8 cellular contexts compared by ENCODE assay signal in genomic region chr2:70142590-70143313, GRCh38. TPM values are rescaled to one million over a fixed set of nuclear protein-coding genes. Genes with fewer than 3 reads are reported as not detected.
DNase-seq lines count a peak whose midpoint lies in the region; ATAC-seq, FAIRE-seq and TF ChIP-seq lines count a peak whose summit lies in the region.

No MANE protein-coding gene starts in this region.

- no peaks in the 10 kb centered on the region for H3K9me3 Mint-ChIP-seq in central memory CD8-positive, alpha-beta T cell

- peaks cover 16% of the 10 kb centered on the region for H3K36me3 Mint-ChIP-seq in central memory CD8-positive, alpha-beta T cell (ENCODE audit: insufficient read depth)

- H3K27ac ChIP-seq in keratinocyte (ENCODE audit: control insufficient read depth, insufficient read depth, low read length) = peak overlapping the region; percentile 95

- no peaks in the 10 kb centered on the region for H3K79me2 ChIP-seq in keratinocyte (ENCODE audit: control insufficient read depth, insufficient read depth, low read length)

- peak overlapping the region; percentile 99 for H3K27ac Mint-ChIP-seq in central memory CD8-positive, alpha-beta T cell (ENCODE audit: low read depth)

- H3K4me3 Mint-ChIP-seq in central memory CD8-positive, alpha-beta T cell = peak overlapping the region; percentile 82

- H2AFZ ChIP-seq in keratinocyte (ENCODE audit: control insufficient read depth, low read length) = peak overlapping the region; percentile 50

- no peak for FAIRE-seq in keratinocyte (lab: Jason Lieb, UNC)

- no peaks in the 10 kb centered on the region for H3K36me3 ChIP-seq in keratinocyte (ENCODE audit: control insufficient read depth in 2 of 2, extremely low read depth in 1 of 2, insufficient read depth in 2 of 2, low read length in 2 of 2)

- H3K4me2 ChIP-seq in keratinocyte (ENCODE audit: control insufficient read depth, extremely low read depth, insufficient read depth, low read depth, low read length) = peak overlapping the region; percentile 80

- H3K9me1 ChIP-seq in keratinocyte (ENCODE audit: control insufficient read depth, extremely low read depth, insufficient read depth, low read length) = no peaks in the 10 kb centered on the region

- H3K27me3 ChIP-seq in keratinocyte (ENCODE audit: control insufficient read depth, extremely low read depth, insufficient read depth, low read length) = no peaks in the 10 kb centered on the region

- no peaks in the 10 kb centered on the region for H3K27me3 Mint-ChIP-seq in central memory CD8-positive, alpha-beta T cell

- H3K4me1 Mint-ChIP-seq in central memory CD8-positive, alpha-beta T cell = peaks cover 49% of the 10 kb centered on the region

- H3K4me3 ChIP-seq in keratinocyte (ENCODE audit: control insufficient read depth in 2 of 3, extremely low read depth in 1 of 3, insufficient read depth in 2 of 3, low read depth in 1 of 3, low read length in 3 of 3) = peak overlapping the region; percentile 29 to 61 (median 42)

- H4K20me1 ChIP-seq in keratinocyte (ENCODE audit: control insufficient read depth, extremely low read depth, insufficient read depth, low read length) = no peaks in the 10 kb centered on the region

- dilution Hi-C loops in keratinocyte (cut with MboI; ENCODE audit: extremely low pct_ligation_motif_present, low sequenced_read_pairs) = no loop called here

- ATAC-seq in GM19035 (IDR thresholded peaks at IDR 0.05; ENCODE audit: unreplicated experiment) (peak; percentile 69), HG03342 (IDR thresholded peaks at IDR 0.05; ENCODE audit: unreplicated experiment) (peak; percentile 63)
- peak; percentile 83 for ATAC-seq in central memory CD8-positive, alpha-beta T cell (replicated peaks; ENCODE audit: extremely low read depth, poor library complexity, severe bottlenecking)

- H3K4me1 ChIP-seq in keratinocyte (ENCODE audit: control insufficient read depth, extremely low read depth, insufficient read depth, low read length) = peaks cover 37% of the 10 kb centered on the region

- DNase-seq in Ammon's horn (ENCODE audit: low spot score) (peak; percentile 95), NCI-H345 (lab: John Stamatoyannopoulos, UW) (peak; percentile 100), keratinocyte (ENCODE audit: low read depth, low spot score) (peak; percentile 94)
- DNase-seq in activated CD4-positive, CD25-positive, alpha-beta regulatory T cell (lab: John Stamatoyannopoulos, UW) = peak; percentile 98 to 100 (median 99)
- DNase-seq in central memory CD8-positive, alpha-beta T cell (ENCODE audit: low spot score in 2 of 2) = peak; percentile 98 to 99
- peak; percentile 98 to 100 (median 99) for DNase-seq in stimulated activated CD4-positive, alpha-beta T cell treated with anti-CD3 and anti-CD28 coated beads, Interleukin-12 subunit alpha, Interleukin-12 subunit beta, amount 100 ng/mL, for 48 hours (ENCODE audit: low read depth in 2 of 3, low spot score in 1 of 3)

- TF ChIP-seq CTCF in keratinocyte (optimal IDR thresholded peaks at IDR 0.05 in 1 of 3, IDR thresholded peaks at IDR 0.05 in 1 of 3, conservative IDR thresholded peaks at IDR 0.05 in 1 of 3; ENCODE audit: extremely low read depth in 1 of 3, insufficient read depth in 2 of 3, low read length in 3 of 3) = peak; percentile 74 to 98 (median 98)

- peak overlapping the region; percentile 98 for H3K9ac ChIP-seq in keratinocyte (ENCODE audit: control insufficient read depth, extremely low read depth, insufficient read depth, low read length)

- H3K9me3 ChIP-seq in keratinocyte (ENCODE audit: control insufficient read depth, low read depth, low read length) = no peaks in the 10 kb centered on the region

RNA-seq across cellular contexts. Expression of gene C2orf42, which starts 48.1 kb away (rescaled TPM):
- 9.3 to 10.3 TPM (median 9.3 TPM) in 3 replicates for polyA plus RNA-seq in keratinocyte
- polyA plus RNA-seq in keratinocyte (2011; ENCODE audit: low read depth) = 5.0 TPM
- 7.0 and 9.4 TPM in 2 replicates for polyA plus RNA-seq in keratinocyte (2011; cell fraction: cytosol; rRNA removed)
- polyA plus RNA-seq in keratinocyte (2011; cell fraction: nucleus; rRNA removed) = 10.9 and 11.0 TPM in 2 replicates
- polyA plus RNA-seq in keratinocyte (2012; ENCODE audit: low replicate concordance) = 8.9 and 9.8 TPM in 2 replicates
- 17.1 to 43.4 TPM (median 36.4 TPM) in 3 replicates for polyA minus RNA-seq in keratinocyte
- 11.7 TPM for polyA minus RNA-seq in keratinocyte (2011; cell fraction: cytosol; rRNA and poly(A)+ RNA removed)
- 10.3 and 11.9 TPM in 2 replicates for polyA minus RNA-seq in keratinocyte (2011; cell fraction: nucleus; rRNA and poly(A)+ RNA removed)

RNA-seq across cellular contexts. Expression of gene PCBP1, which starts 55.5 kb away (rescaled TPM):
- polyA plus RNA-seq in keratinocyte = 65.9 to 151 TPM (median 86.8 TPM) in 3 replicates
- polyA plus RNA-seq in keratinocyte (2011; ENCODE audit: low read depth) = 68.6 TPM
- 118 and 127 TPM in 2 replicates for polyA plus RNA-seq in keratinocyte (2011; cell fraction: cytosol; rRNA removed)
- polyA plus RNA-seq in keratinocyte (2011; cell fraction: nucleus; rRNA removed) = 99.3 and 116 TPM in 2 replicates
- 234 and 283 TPM in 2 replicates for polyA plus RNA-seq in keratinocyte (2012; ENCODE audit: low replicate concordance)
- polyA minus RNA-seq in keratinocyte = 57.8 to 120 TPM (median 62.8 TPM) in 3 replicates
- 93.2 TPM for polyA minus RNA-seq in keratinocyte (2011; cell fraction: cytosol; rRNA and poly(A)+ RNA removed)
- 30.5 and 40.4 TPM in 2 replicates for polyA minus RNA-seq in keratinocyte (2011; cell fraction: nucleus; rRNA and poly(A)+ RNA removed)

Comparison
In these comparisons a context has a peak if more than half of its experiments do, and no peak if none do; other contexts are left out.
1. Peak in every context shown above with its lines: DNase-seq, ATAC-seq, H3K4me3 ChIP-seq and H3K27ac ChIP-seq.